ENCODE assay signal across 9 cellular contexts in the genomic region with DNA sequence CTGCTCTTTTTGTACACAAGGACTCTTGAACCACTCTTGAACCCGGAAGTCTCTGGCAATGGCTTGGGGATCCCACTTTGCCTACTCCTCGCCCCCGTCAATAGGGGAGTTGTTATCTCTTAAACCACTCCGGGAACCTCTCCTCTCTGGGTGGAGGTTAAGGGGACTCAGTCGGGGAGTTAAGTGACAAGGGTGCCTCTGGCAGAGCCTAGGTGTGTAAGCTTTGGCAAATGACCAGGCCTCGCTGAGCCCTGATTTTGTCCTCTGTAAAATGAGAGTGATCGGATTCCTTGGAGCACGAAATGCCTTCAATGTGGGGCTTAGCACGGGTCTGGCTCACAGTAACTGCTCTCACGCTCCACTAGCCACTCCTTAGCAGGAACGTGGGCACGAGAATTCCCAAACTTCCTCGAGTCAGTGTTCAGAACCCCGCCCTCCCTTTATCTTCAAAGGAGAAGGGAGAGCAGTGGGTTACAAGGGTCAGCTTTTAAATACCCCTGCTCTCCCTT.
A peak's percentile ranks its signal among the peaks of the same experiment; 100 is the strongest.
DNase-seq lines count a peak whose midpoint lies in the region; ATAC-seq and TF ChIP-seq lines count a peak whose summit lies in the region.
"Had no signal": no experiment of that assay in that cellular context is flagged by ENCODE, and none has a peak within 500 bp of the region (broad histone marks: within the 10 kb centered on the region; RNA-seq: fewer than 3 reads in every experiment).

No MANE protein-coding gene starts in this region.

- ATAC-seq in Right ventricle myocardium superior (ENCODE audit: poor library complexity) = no peak
- ATAC-seq in body of pancreas = peak; percentile 7
- no peak for ATAC-seq in HG02588 (IDR thresholded peaks at IDR 0.05; ENCODE audit: unreplicated experiment)

- TF ChIP-seq CTCF in left ventricle myocardium inferior (IDR thresholded peaks at IDR 0.05; ENCODE audit: borderline replicate concordance) (no peak), body of pancreas (IDR thresholded peaks at IDR 0.05) (no peak), mesothelial cell of epicardium (IDR thresholded peaks at IDR 0.05; ENCODE audit: unreplicated experiment) (no peak), vagina (IDR thresholded peaks at IDR 0.05) (no peak)

- H3K27me3 ChIP-seq in left ventricle myocardium inferior (ENCODE audit: low read depth) (peaks cover 11% of the 10 kb centered on the region), body of pancreas (no peaks in the 10 kb centered on the region), vagina (no peaks in the 10 kb centered on the region)

- H3K27me3 Mint-ChIP-seq in mesothelial cell of epicardium (ENCODE audit: low read depth) = peaks cover 15% of the 10 kb centered on the region

- no peaks in the 10 kb centered on the region for H3K9me3 Mint-ChIP-seq in mesothelial cell of epicardium

- intact Hi-C loops in left ventricle myocardium inferior (cut with micrococcal nuclease) = loop anchor here (2.0 kb wide), 1 partner anchor 269 kb away; no protein-coding TSS in a partner anchor
- intact Hi-C loops in Right ventricle myocardium superior (cut with DNase I) = loop anchor here (5.0 kb wide), 3 partner anchors 262 to 607 kb away; partner anchors contain the start of gene UBL3
- intact Hi-C loops in body of pancreas (cut with DNase I) = loop anchor here (5.0 to 10.0 kb wide), 2 partner anchors 337 to 599 kb away; no protein-coding TSS in a partner anchor
- intact Hi-C loops in vagina (cut with DNase I) = loop anchor here (5.0 to 10.0 kb wide), 2 partner anchors 269 to 607 kb away; no protein-coding TSS in a partner anchor

- peak overlapping the region; percentile 66 for H3K27ac Mint-ChIP-seq in mesothelial cell of epicardium

- no peaks in the 10 kb centered on the region for H3K36me3 Mint-ChIP-seq in mesothelial cell of epicardium

- 14 to 28% methylated on average over 13 to 14 of the region's 14 CpGs for WGBS in body of pancreas, 2 donors

- DNase-seq in left ventricle myocardium inferior (no peak), Right ventricle myocardium superior (no peak), body of pancreas (peak; percentile 35 to 62 (median 40)), mesothelial cell of epicardium (ENCODE audit: low spot score in 2 of 2, unreplicated experiment in 2 of 2) (no peak), vagina (ENCODE audit: extremely low spot score in 2 of 2) (no peak), SKM-1 (lab: John Stamatoyannopoulos, UW; ENCODE audit: unreplicated experiment) (no peak)
- no peak for DNase-seq in activated CD4-positive, alpha-beta T cell treated with anti-CD3 and anti-CD28 coated beads, Interleukin-2, amount 50 U/mL, for 4 hours
- DNase-seq: activated CD4-positive, alpha-beta T cell treated with anti-CD3 and anti-CD28 coated beads for 4 hours had no signal

- peaks cover 29% of the 10 kb centered on the region for H3K4me1 ChIP-seq in left ventricle myocardium inferior
- peaks cover 33% of the 10 kb centered on the region for H3K4me1 ChIP-seq in body of pancreas
- peaks cover 44% of the 10 kb centered on the region for H3K4me1 ChIP-seq in vagina

- H3K4me1 Mint-ChIP-seq in mesothelial cell of epicardium = peaks cover 44% of the 10 kb centered on the region

- TF ChIP-seq POLR2A in body of pancreas (IDR thresholded peaks at IDR 0.05) = no peak
- TF ChIP-seq POLR2A in vagina (IDR thresholded peaks at IDR 0.05) = no peak

- H3K4me3 Mint-ChIP-seq in mesothelial cell of epicardium = peak overlapping the region; percentile 72

- H3K27ac ChIP-seq in left ventricle myocardium inferior (replicated peaks) (peak overlapping the region; percentile 53), body of pancreas (peak overlapping the region; percentile 75 to 91 (median 82)), vagina (peak overlapping the region; percentile 89)

- H3K4me3 ChIP-seq in left ventricle myocardium inferior (peak overlapping the region; percentile 71), body of pancreas (no peak overlapping the region), vagina (peak overlapping the region; percentile 45 to 46)

- H3K9me3 ChIP-seq in left ventricle myocardium inferior (replicated peaks) (no peaks in the 10 kb centered on the region), body of pancreas (no peaks in the 10 kb centered on the region), vagina (no peaks in the 10 kb centered on the region)

- H3K36me3 ChIP-seq in left ventricle myocardium inferior (no peaks in the 10 kb centered on the region), body of pancreas (replicated peaks in 1 of 2; ENCODE audit: insufficient read depth in 1 of 2, low read depth in 2 of 2) (no peaks in the 10 kb centered on the region), vagina (no peaks in the 10 kb centered on the region)

Comparison
In these comparisons a context has a peak if more than half of its experiments do, and no peak if none do; other contexts are left out.
1. DNase-seq: peak in body of pancreas (4 of 4); none in left ventricle myocardium inferior (single experiment), Right ventricle myocardium superior (single experiment), mesothelial cell of epicardium (0 of 2), vagina (0 of 2), SKM-1 (single experiment) and activated CD4-positive, alpha-beta T cell treated with anti-CD3 and anti-CD28 coated beads, Interleukin-2, amount 50 U/mL, for 4 hours (0 of 2).
2. H3K4me3 ChIP-seq: peak in left ventricle myocardium inferior (single experiment) and vagina (2 of 2); none in body of pancreas (0 of 2).
3. Peak in every context shown above with its lines, with median percentiles within 50 percentile points of each other: H3K27ac ChIP-seq.